32 cellular contexts compared by ENCODE assay signal in genomic region chr7:31416381-31416780, GRCh38.
"Had no signal": no experiment of that assay in that cellular context is flagged by ENCODE, and none has a peak within 500 bp of the region (broad histone marks: within the 10 kb centered on the region; RNA-seq: fewer than 3 reads in every experiment).

No MANE protein-coding gene starts in this region.

- H3K9me2 ChIP-seq: SK-N-SH had no signal

- H3K4me2 ChIP-seq: SK-N-SH had no signal

- H3K4me1 ChIP-seq: SJCRH30 had no signal

- H3K27me3 ChIP-seq: brain microvascular endothelial cell had no signal

- H3K27me3 Mint-ChIP-seq: activated B cell treated with CpG ODN at 0.5 μM for 24 hours; activated CD4-positive, alpha-beta T cell treated with anti-CD3 and anti-CD28 coated beads, Interleukin-2, amount 10 ng/mL, durations not matched to agents 24 days and 14 days; activated CD8-positive, alpha-beta T cell treated with anti-CD3 and anti-CD28 coated beads for 36 hours; activated naive CD8-positive, alpha-beta T cell treated with anti-CD3 and anti-CD28 coated beads for 36 hours; activated T-helper 17 cell treated with anti-CD3 and anti-CD28 coated beads, Interleukin-2, amount 50 U/mL, for 72 hours; T-helper 17 cell had no signal

- H3K36me3 ChIP-seq: brain microvascular endothelial cell, SJCRH30 had no signal

- DNase-seq: activated B cell treated with CpG ODN at 0.5 μM for 24 hours; activated CD4-positive, alpha-beta T cell treated with anti-CD3 and anti-CD28 coated beads, Interleukin-2, amount 10 ng/mL, durations not matched to agents 24 days and 14 days; activated CD4-positive, alpha-beta T cell treated with anti-CD3 and anti-CD28 coated beads, Interleukin-2, amount 50 U/mL, for 4 hours; activated CD4-positive, CD25-positive, alpha-beta regulatory T cell treated with anti-CD3 and anti-CD28 coated beads, Interleukin-2, amount 50 U/mL, for 72 hours; activated CD8-positive, alpha-beta T cell treated with anti-CD3 and anti-CD28 coated beads for 36 hours; activated effector memory CD4-positive, alpha-beta T cell treated with anti-CD3 and anti-CD28 coated beads, Interleukin-2, amount 50 U/mL, for 16 hours; activated naive CD4-positive, alpha-beta T cell; activated naive CD4-positive, alpha-beta T cell treated with anti-CD3 and anti-CD28 coated beads, Interleukin-2, amount 50 U/mL, for 16 hours; activated naive CD8-positive, alpha-beta T cell treated with anti-CD3 and anti-CD28 coated beads for 36 hours; activated T-cell treated with anti-CD3 and anti-CD28 coated beads, Interleukin-2, amount 50 U/mL, for 1 hour; activated T-cell treated with anti-CD3 and anti-CD28 coated beads, Interleukin-2, amount 50 U/mL, for 72 hours; amniotic stem cell; aorta; brain microvascular endothelial cell; central memory CD4-positive, alpha-beta T cell; Karpas-422; KBM-7; NCI-H1105; NCI-H1436 treated with DMSO at 0.1 percent for 48 hours; NCI-H187; NCI-H2029 treated with DMSO at 0.1 percent for 48 hours; NCI-H2171; NCI-H446 treated with DMSO at 0.1 percent for 48 hours; NCI-H524; NCI-H774; SHP77; SJCRH30; SK-N-SH; T-helper 17 cell had no signal

- H3K27ac Mint-ChIP-seq: activated B cell treated with CpG ODN at 0.5 μM for 24 hours; activated CD4-positive, alpha-beta T cell treated with anti-CD3 and anti-CD28 coated beads, Interleukin-2, amount 10 ng/mL, durations not matched to agents 24 days and 14 days; activated CD8-positive, alpha-beta T cell treated with anti-CD3 and anti-CD28 coated beads for 36 hours; activated naive CD8-positive, alpha-beta T cell treated with anti-CD3 and anti-CD28 coated beads for 36 hours; activated T-cell treated with anti-CD3 and anti-CD28 coated beads, Interleukin-2, amount 50 U/mL, for 72 hours; activated T-helper 17 cell treated with anti-CD3 and anti-CD28 coated beads, Interleukin-2, amount 50 U/mL, for 72 hours; T-helper 17 cell had no signal

- H3K36me3 Mint-ChIP-seq: activated naive CD8-positive, alpha-beta T cell treated with anti-CD3 and anti-CD28 coated beads for 36 hours had no signal

- ATAC-seq: activated CD8-positive, alpha-beta T cell treated with anti-CD3 and anti-CD28 coated beads for 36 hours; activated T-cell treated with anti-CD3 and anti-CD28 coated beads, Interleukin-2, amount 50 U/mL, for 72 hours; activated T-helper 17 cell treated with anti-CD3 and anti-CD28 coated beads, Interleukin-2, amount 50 U/mL, for 72 hours; Panc1; T-helper 17 cell had no signal

- H3K27ac ChIP-seq: brain microvascular endothelial cell, SJCRH30, VCaP had no signal

- H3K9me3 Mint-ChIP-seq: activated B cell treated with CpG ODN at 0.5 μM for 24 hours; activated CD4-positive, alpha-beta T cell treated with anti-CD3 and anti-CD28 coated beads, Interleukin-2, amount 10 ng/mL, durations not matched to agents 24 days and 14 days; activated CD8-positive, alpha-beta T cell treated with anti-CD3 and anti-CD28 coated beads for 36 hours; activated naive CD8-positive, alpha-beta T cell treated with anti-CD3 and anti-CD28 coated beads for 36 hours; activated T-helper 17 cell treated with anti-CD3 and anti-CD28 coated beads, Interleukin-2, amount 50 U/mL, for 72 hours had no signal

- H3K4me3 ChIP-seq: SJCRH30 had no signal

- H3K4me1 Mint-ChIP-seq: activated B cell treated with CpG ODN at 0.5 μM for 24 hours; activated CD4-positive, alpha-beta T cell treated with anti-CD3 and anti-CD28 coated beads, Interleukin-2, amount 10 ng/mL, durations not matched to agents 24 days and 14 days; activated naive CD8-positive, alpha-beta T cell treated with anti-CD3 and anti-CD28 coated beads for 36 hours; activated T-helper 17 cell treated with anti-CD3 and anti-CD28 coated beads, Interleukin-2, amount 50 U/mL, for 72 hours had no signal

- H3K4me3 Mint-ChIP-seq: activated B cell treated with CpG ODN at 0.5 μM for 24 hours; activated CD4-positive, alpha-beta T cell treated with anti-CD3 and anti-CD28 coated beads, Interleukin-2, amount 10 ng/mL, durations not matched to agents 24 days and 14 days; activated CD8-positive, alpha-beta T cell treated with anti-CD3 and anti-CD28 coated beads for 36 hours; activated naive CD8-positive, alpha-beta T cell treated with anti-CD3 and anti-CD28 coated beads for 36 hours; activated T-cell treated with anti-CD3 and anti-CD28 coated beads, Interleukin-2, amount 50 U/mL, for 72 hours; activated T-helper 17 cell treated with anti-CD3 and anti-CD28 coated beads, Interleukin-2, amount 50 U/mL, for 72 hours; T-helper 17 cell had no signal
